10 cellular contexts compared by ENCODE assay signal in genomic region chr1:211938473-211939080, GRCh38.
A peak's percentile ranks its signal among the peaks of the same experiment; 100 is the strongest.
DNase-seq lines count a peak whose midpoint lies in the region; ATAC-seq and TF ChIP-seq lines count a peak whose summit lies in the region.
"Had no signal": no experiment of that assay in that cellular context is flagged by ENCODE, and none has a peak within 500 bp of the region (broad histone marks: within the 10 kb centered on the region; RNA-seq: fewer than 3 reads in every experiment).

No MANE protein-coding gene starts in this region.

- H3K4me3 ChIP-seq in MM.1S (ENCODE audit: low read length) (no peak overlapping the region), fibroblast of pulmonary artery (replicated peaks; ENCODE audit: low read depth, low read length) (peak overlapping the region; percentile 34), tibial artery (peak overlapping the region; percentile 6 to 29)

- H3K27me3 ChIP-seq in MM.1S (replicated peaks; ENCODE audit: insufficient read depth, low read length) (no peaks in the 10 kb centered on the region), tibial artery (no peaks in the 10 kb centered on the region)

- H3K27ac ChIP-seq in MM.1S (ENCODE audit: low read length) (peak overlapping the region; percentile 28; the same call in 1 of the 2 replicates), tibial artery (peak overlapping the region in 1 of 2 donors; percentile 3)

- H3K4me1 Mint-ChIP-seq in activated T-cell treated with anti-CD3 and anti-CD28 coated beads, Interleukin-2, amount 50 U/mL, for 72 hours (ENCODE audit: low read depth), result peaks cover 65% of the 10 kb centered on the region
- H3K4me1 Mint-ChIP-seq in HFFc6 (ENCODE audit: low read depth), result no peaks in the 10 kb centered on the region

- no peak for ATAC-seq in activated T-cell treated with anti-CD3 and anti-CD28 coated beads, Interleukin-2, amount 50 U/mL, for 72 hours (replicated peaks in 1 of 2)
- ATAC-seq in GM21619 (IDR thresholded peaks at IDR 0.05; ENCODE audit: unreplicated experiment), result no peak

- intact Hi-C loops in tibial artery (cut with DNase I; ENCODE audit: low total_unique reads), result no loop called here

- H3K27me3 Mint-ChIP-seq in activated T-cell treated with anti-CD3 and anti-CD28 coated beads, Interleukin-2, amount 50 U/mL, for 72 hours (ENCODE audit: low read depth), result no peaks in the 10 kb centered on the region
- no peaks in the 10 kb centered on the region for H3K27me3 Mint-ChIP-seq in HFFc6 (ENCODE audit: insufficient read depth)

- no peak overlapping the region for H2AFZ ChIP-seq in MM.1S (ENCODE audit: low read length)

- no peaks in the 10 kb centered on the region for H3K9me3 ChIP-seq in MM.1S (replicated peaks; ENCODE audit: insufficient read depth, low read length)
- no peaks in the 10 kb centered on the region for H3K9me3 ChIP-seq in tibial artery

- no peaks in the 10 kb centered on the region for H3K9me3 Mint-ChIP-seq in activated T-cell treated with anti-CD3 and anti-CD28 coated beads, Interleukin-2, amount 50 U/mL, for 72 hours
- no peaks in the 10 kb centered on the region for H3K9me3 Mint-ChIP-seq in HFFc6

- no peaks in the 10 kb centered on the region; the same call in 1 of the 2 replicates for H3K36me3 ChIP-seq in MM.1S (replicated peaks; ENCODE audit: insufficient read depth, low read length)
- peaks cover 3 to 9% (median 7%) of the 10 kb centered on the region in 3 donors for H3K36me3 ChIP-seq in tibial artery

- peaks cover 2% of the 10 kb centered on the region in 2 donors for H3K36me3 Mint-ChIP-seq in activated T-cell treated with anti-CD3 and anti-CD28 coated beads, Interleukin-2, amount 50 U/mL, for 72 hours (ENCODE audit: insufficient read depth in 2 of 2)
- H3K36me3 Mint-ChIP-seq in HFFc6 (ENCODE audit: low read depth), result peaks cover 10% of the 10 kb centered on the region

- H3K9me2 ChIP-seq in MM.1S (replicated peaks; ENCODE audit: insufficient read depth, low read length), result no peaks in the 10 kb centered on the region

- no peaks in the 10 kb centered on the region for H3K79me2 ChIP-seq in MM.1S (ENCODE audit: low read length)

- DNase-seq in activated T-cell treated with anti-CD3 and anti-CD28 coated beads, Interleukin-2, amount 50 U/mL, for 72 hours, result no peak
- DNase-seq in activated T-cell treated with anti-CD3 and anti-CD28 coated beads, Interleukin-2, amount 50 U/mL, for 48 hours, result no peak
- DNase-seq in MM.1S (peak; percentile 77), fibroblast of pulmonary artery (ENCODE audit: low read depth) (peak; percentile 20), tibial artery (no peak), HPDE6-E6E7 (ENCODE audit: extremely low spot score) (no peak), HFFc6 (no peak)
- DNase-seq: left cardiac atrium, NCI-H526 had no signal

- H3K4me1 ChIP-seq in MM.1S (ENCODE audit: low read length) (peaks cover 31% of the 10 kb centered on the region), tibial artery (peaks cover 0 to 19% (median 0%) of the 10 kb centered on the region in 4 donors)

- peaks cover 25% of the 10 kb centered on the region for H3F3A ChIP-seq in MM.1S (ENCODE audit: insufficient read depth, low read length)

- no peak overlapping the region for H3K9ac ChIP-seq in MM.1S (ENCODE audit: low read length)

- no peak overlapping the region for H3K27ac Mint-ChIP-seq in activated T-cell treated with anti-CD3 and anti-CD28 coated beads, Interleukin-2, amount 50 U/mL, for 72 hours
- H3K27ac Mint-ChIP-seq in HFFc6, result no peak overlapping the region

- no peaks in the 10 kb centered on the region for H4K20me1 ChIP-seq in MM.1S (ENCODE audit: insufficient read depth, low read length)

- H3K4me2 ChIP-seq in MM.1S (ENCODE audit: low read depth, low read length), result peak overlapping the region; percentile 79

- TF ChIP-seq CTCF in MM.1S (IDR thresholded peaks at IDR 0.05; ENCODE audit: low read length) (no peak), fibroblast of pulmonary artery (IDR thresholded peaks at IDR 0.05; ENCODE audit: low read length, missing control alignments) (no peak), tibial artery (IDR thresholded peaks at IDR 0.05) (no peak), HFFc6 (IDR thresholded peaks at IDR 0.05) (no peak)

- H3K4me3 Mint-ChIP-seq in activated T-cell treated with anti-CD3 and anti-CD28 coated beads, Interleukin-2, amount 50 U/mL, for 72 hours, result peak overlapping the region; percentile 15 to 57
- H3K4me3 Mint-ChIP-seq in HFFc6, result no peak overlapping the region

Comparison
In these comparisons a context has a peak if more than half of its experiments do, and no peak if none do; other contexts are left out.
1. DNase-seq: peak in MM.1S (single experiment) and fibroblast of pulmonary artery (single experiment); none in activated T-cell treated with anti-CD3 and anti-CD28 coated beads, Interleukin-2, amount 50 U/mL, for 72 hours (0 of 2), activated T-cell treated with anti-CD3 and anti-CD28 coated beads, Interleukin-2, amount 50 U/mL, for 48 hours (0 of 2), tibial artery (0 of 2), HPDE6-E6E7 (single experiment) and HFFc6 (single experiment).